Comparison of ENCODE assay signal across 8 cellular contexts in genomic region chr12:109998241-109998903, GRCh38. TPM values are rescaled to one million over a fixed set of nuclear protein-coding genes. Genes with fewer than 3 reads are reported as not detected.
DNase-seq lines count a peak whose midpoint lies in the region; ATAC-seq and TF ChIP-seq lines count a peak whose summit lies in the region.

No MANE protein-coding gene starts in this region.

- H3K36me3 ChIP-seq in Panc1 (ENCODE audit: control insufficient read depth, insufficient read depth, low read length) (peaks cover 2% of the 10 kb centered on the region; the same call in 1 of the 2 replicates), esophagus muscularis mucosa (peaks cover 0 to 7% (median 2%) of the 10 kb centered on the region in 4 donors), gastrocnemius medialis (peaks cover 0 to 4% of the 10 kb centered on the region in 2 donors)

- in situ Hi-C loops in Panc1 (cut with HindIII; ENCODE audit: low pct_unique_long_range_greater_than_20kb, low sequenced_read_pairs), result no loop called here
- in situ Hi-C loops in gastrocnemius medialis (cut with MboI; ENCODE audit: low sequenced_read_pairs in 4 of 4), result no loop called here

- 55% methylated on average over 9 of the region's 9 CpGs for WGBS in esophagus muscularis mucosa

- POLR2A ChIA-PET in Panc1 (lab: Charles Lee), result interaction anchor here (0.6 kb wide), 1 partner anchor 19 kb away, joined by 5 read pairs; no protein-coding TSS in a partner anchor

- no peaks in the 10 kb centered on the region for H3K9me3 ChIP-seq in Panc1 (ENCODE audit: control insufficient read depth, insufficient read depth, low read depth, low read length)
- no peaks in the 10 kb centered on the region for H3K9me3 ChIP-seq in esophagus muscularis mucosa
- H3K9me3 ChIP-seq in gastrocnemius medialis, result no peaks in the 10 kb centered on the region

- TF ChIP-seq CTCF in GM12875 (IDR thresholded peaks at IDR 0.05; ENCODE audit: borderline replicate concordance, insufficient read depth, low read depth, low read length) (no peak), Panc1 (IDR thresholded peaks at IDR 0.05) (no peak), esophagus muscularis mucosa (IDR thresholded peaks at IDR 0.05) (no peak), gastrocnemius medialis (IDR thresholded peaks at IDR 0.05 in 4 of 5, conservative IDR thresholded peaks at IDR 0.05 in 1 of 5) (no peak)

- H3K27me3 ChIP-seq in Panc1 (ENCODE audit: control insufficient read depth, insufficient read depth, low read length) (no peaks in the 10 kb centered on the region), esophagus muscularis mucosa (no peaks in the 10 kb centered on the region), gastrocnemius medialis (no peaks in the 10 kb centered on the region)

- peaks cover 26% of the 10 kb centered on the region for H3K4me1 ChIP-seq in Panc1 (ENCODE audit: control insufficient read depth, insufficient read depth, low read length)
- H3K4me1 ChIP-seq in esophagus muscularis mucosa, result peaks cover 38 to 73% (median 65%) of the 10 kb centered on the region in 4 donors
- peaks cover 39 to 65% of the 10 kb centered on the region in 2 donors for H3K4me1 ChIP-seq in gastrocnemius medialis

- intact Hi-C loops in Panc1 (cut with micrococcal nuclease; ENCODE audit: unreplicated experiment) (no loop called here), esophagus muscularis mucosa (cut with DNase I) (loop anchor here (5.0 kb wide), 1 partner anchor 46 kb away; no protein-coding TSS in a partner anchor), gastrocnemius medialis (cut with DNase I; ENCODE audit: low total_unique reads) (loop anchor here (1.0 to 10.0 kb wide), 4 partner anchors 44 to 586 kb away; partner anchors contain the start of genes FAM222A, PPTC7 and TCHP)

- H3K4me3 ChIP-seq in GM12875 (ENCODE audit: low read depth, low read length), result peak overlapping the region; percentile 82
- peak overlapping the region; percentile 71 to 84 for H3K4me3 ChIP-seq in Panc1 (ENCODE audit: low read depth in 2 of 2, low read length in 2 of 2)
- H3K4me3 ChIP-seq in esophagus muscularis mucosa, result peak overlapping the region; percentile 82 to 99 (median 88)
- peak overlapping the region; percentile 85 to 98 (median 94) for H3K4me3 ChIP-seq in gastrocnemius medialis

- TF ChIP-seq EP300 in esophagus muscularis mucosa (IDR thresholded peaks at IDR 0.05), result no peak

- ATAC-seq in Panc1, result peak; percentile 7; the same call in 1 of the 2 replicates
- ATAC-seq in gastrocnemius medialis, result no peak
- no peak for ATAC-seq in HG03095 (IDR thresholded peaks at IDR 0.05; ENCODE audit: unreplicated experiment)
- no peak for ATAC-seq in HG02973 (IDR thresholded peaks at IDR 0.05; ENCODE audit: unreplicated experiment)
- ATAC-seq in HG03457 (IDR thresholded peaks at IDR 0.05; ENCODE audit: unreplicated experiment), result no peak

- no peak for TF ChIP-seq POLR2A in esophagus muscularis mucosa (IDR thresholded peaks at IDR 0.05; ENCODE audit: low read depth)
- TF ChIP-seq POLR2A in gastrocnemius medialis (IDR thresholded peaks at IDR 0.05), result no peak

- no TSS peak for BruUV-seq in Panc1 (replicated peaks; lab: Mats Ljungman, UMichigan)

- CTCF ChIA-PET in Panc1 (lab: Charles Lee), result interaction anchor here (0.5 to 0.6 kb wide), 2 partner anchors 103 to 433 kb away, joined by 3 to 5 read pairs; no protein-coding TSS in a partner anchor

- H3K27ac ChIP-seq in Panc1 (ENCODE audit: low read length) (peak overlapping the region; percentile 90), esophagus muscularis mucosa (replicated peaks in 1 of 4) (peak overlapping the region; percentile 84 to 88 (median 86)), gastrocnemius medialis (peak overlapping the region; percentile 85 to 89 (median 87))

- DNase-seq in Panc1 (ENCODE audit: low read depth, low spot score) (no peak), esophagus muscularis mucosa (ENCODE audit: extremely low spot score) (no peak), gastrocnemius medialis (no peak)
- no peak for DNase-seq in stimulated activated CD4-positive, alpha-beta T cell treated with anti-CD3 and anti-CD28 coated beads, Interleukin-1b, Interleukin-23, amount 100 ng/mL, for 48 hours

RNA-seq across cellular contexts. Expression of gene ANKRD13A, which starts 0.9 kb away (rescaled TPM):
- total RNA-seq in Panc1 (2021; ENCODE audit: unreplicated experiment) (34.4 TPM), esophagus muscularis mucosa (100 to 1,000 TPM in 2 of 4 donors, 10 to 100 TPM in 2; 91.3 to 165 (median 124) TPM), gastrocnemius medialis (10 to 100 TPM; 19.0 to 29.3 (median 20.5) TPM)
- 15.7 TPM for polyA plus RNA-seq in Panc1 (2012; ENCODE audit: insufficient read length)

RNA-seq across cellular contexts. Expression of gene GIT2, which starts 2.2 kb away (rescaled TPM):
- total RNA-seq in Panc1 (2021; ENCODE audit: unreplicated experiment) (40.0 TPM), esophagus muscularis mucosa (10 to 100 TPM; 28.7 to 46.5 (median 36.2) TPM), gastrocnemius medialis (10 to 100 TPM; 23.4 to 32.1 (median 23.6) TPM)
- 22.9 TPM for polyA plus RNA-seq in Panc1 (2012; ENCODE audit: insufficient read length)

RNA-seq across cellular contexts. Expression of gene C12orf76, which starts 50.0 kb away (rescaled TPM):
- total RNA-seq in Panc1 (2021; ENCODE audit: unreplicated experiment) (13.6 TPM), esophagus muscularis mucosa (10 to 100 TPM; 13.6 to 14.7 (median 13.9) TPM), gastrocnemius medialis (10 to 100 TPM in 1 of 4 donors, 1 to 10 TPM in 3; 3.0 to 22.8 (median 8.0) TPM)
- 9.2 TPM for polyA plus RNA-seq in Panc1 (2012; ENCODE audit: insufficient read length)
